ENCODE assay signal across 9 cellular contexts in the genomic region with DNA sequence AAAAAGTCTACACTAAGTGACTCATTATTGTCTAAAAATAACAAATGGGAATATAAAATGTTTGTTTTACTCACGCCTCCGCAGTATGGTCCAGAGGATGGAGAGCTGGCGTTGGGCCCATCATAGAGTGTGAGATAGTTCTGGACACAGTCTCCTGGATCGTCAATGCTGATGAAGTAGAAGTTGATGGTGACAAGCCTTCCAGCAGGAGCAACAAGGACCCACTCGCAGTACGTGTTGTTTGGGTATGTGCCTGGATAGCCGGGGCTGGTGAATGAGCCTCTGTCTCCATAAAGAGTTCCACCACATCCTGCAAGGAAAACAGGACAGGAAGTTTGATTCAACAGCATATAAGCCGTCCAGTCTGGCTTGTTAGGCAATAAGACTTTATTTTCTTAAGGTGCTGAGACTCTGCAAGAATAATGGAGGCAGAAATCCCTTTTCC. TPM values are rescaled to one million over a fixed set of nuclear protein-coding genes. Genes with fewer than 3 reads are reported as not detected.
A peak's percentile ranks its signal among the peaks of the same experiment; 100 is the strongest.
DNase-seq lines count a peak whose midpoint lies in the region; ATAC-seq and TF ChIP-seq lines count a peak whose summit lies in the region.
"Had no signal": no experiment of that assay in that cellular context is flagged by ENCODE, and none has a peak within 500 bp of the region (broad histone marks: within the 10 kb centered on the region; RNA-seq: fewer than 3 reads in every experiment).

No MANE protein-coding gene starts in this region.

- dilution Hi-C loops in mammary epithelial cell (cut with HindIII; ENCODE audit: low sequenced_read_pairs), result no loop called here

- H3K27ac ChIP-seq in breast epithelium, result no peak overlapping the region
- no peak overlapping the region for H3K27ac ChIP-seq in mammary epithelial cell (ENCODE audit: insufficient read depth, low read depth, low read length)
- peak overlapping the region; percentile 41 to 47 for H3K27ac ChIP-seq in uterus

- H3K36me3 ChIP-seq in breast epithelium (no peaks in the 10 kb centered on the region), mammary epithelial cell (ENCODE audit: insufficient read depth, low read length) (no peaks in the 10 kb centered on the region), uterus (no peaks in the 10 kb centered on the region)

- no peaks in the 10 kb centered on the region for H3K4me1 ChIP-seq in breast epithelium
- peaks cover 14% of the 10 kb centered on the region for H3K4me1 ChIP-seq in mammary epithelial cell (ENCODE audit: insufficient read depth, low read length)
- H3K4me1 ChIP-seq in uterus, result no peaks in the 10 kb centered on the region

- TF ChIP-seq CTCF in MCF 10A (IDR thresholded peaks at IDR 0.05; ENCODE audit: unreplicated experiment) (no peak), breast epithelium (IDR thresholded peaks at IDR 0.05) (no peak), mammary epithelial cell (conservative IDR thresholded peaks at IDR 0.05 in 1 of 2, IDR thresholded peaks at IDR 0.05 in 1 of 2; ENCODE audit: extremely low read depth in 1 of 2, insufficient read depth in 1 of 2, low read depth in 1 of 2, low read length in 2 of 2) (no peak), uterus (IDR thresholded peaks at IDR 0.05) (no peak)

- H3K4me3 ChIP-seq in breast epithelium, result no peak overlapping the region
- no peak overlapping the region for H3K4me3 ChIP-seq in mammary epithelial cell (replicated peaks in 1 of 3; ENCODE audit: insufficient read depth in 1 of 3, low read depth in 2 of 3, low read length in 3 of 3)
- no peak overlapping the region for H3K4me3 ChIP-seq in uterus

- H3K27me3 Mint-ChIP-seq in MCF 10A (ENCODE audit: insufficient read depth, unreplicated experiment), result no peaks in the 10 kb centered on the region
- no peaks in the 10 kb centered on the region for H3K27me3 Mint-ChIP-seq in naive thymus-derived CD8-positive, alpha-beta T cell

- intact Hi-C loops in MCF 10A (cut with micrococcal nuclease) (loop anchor here (1.0 to 5.0 kb wide), 3 partner anchors 429 to 769 kb away; no protein-coding TSS in a partner anchor), breast epithelium (cut with DNase I; ENCODE audit: low total_unique reads) (no loop called here), mammary epithelial cell (cut with micrococcal nuclease) (loop anchor here (1.0 to 5.0 kb wide), 3 partner anchors 420 to 604 kb away; no protein-coding TSS in a partner anchor), uterus (cut with DNase I; ENCODE audit: low total_unique reads) (no loop called here)

- no peak for ATAC-seq in naive thymus-derived CD8-positive, alpha-beta T cell
- ATAC-seq in HG03457 (IDR thresholded peaks at IDR 0.05; ENCODE audit: unreplicated experiment), result no peak

- peaks cover 23% of the 10 kb centered on the region for H3K4me1 Mint-ChIP-seq in MCF 10A (ENCODE audit: insufficient read depth, unreplicated experiment)
- H3K4me1 Mint-ChIP-seq in naive thymus-derived CD8-positive, alpha-beta T cell, result peaks cover 2 to 6% (median 6%) of the 10 kb centered on the region in 4 donors

- H3K27ac Mint-ChIP-seq in MCF 10A (ENCODE audit: low read depth, unreplicated experiment), result no peak overlapping the region
- H3K27ac Mint-ChIP-seq in naive thymus-derived CD8-positive, alpha-beta T cell, result peak overlapping the region in 1 of 10 donors; percentile 37

- no peak for TF ChIP-seq POLR2A in breast epithelium (IDR thresholded peaks at IDR 0.05)
- no peak for TF ChIP-seq POLR2A in uterus (IDR thresholded peaks at IDR 0.05)

- H2AFZ ChIP-seq in mammary epithelial cell (ENCODE audit: low read depth, low read length), result peak overlapping the region; percentile 61

- no peaks in the 10 kb centered on the region for H3K9me3 Mint-ChIP-seq in MCF 10A (ENCODE audit: unreplicated experiment)
- no peaks in the 10 kb centered on the region for H3K9me3 Mint-ChIP-seq in naive thymus-derived CD8-positive, alpha-beta T cell

- DNase-seq in MCF 10A (ENCODE audit: unreplicated experiment), result peak; percentile 88
- no peak for DNase-seq in breast epithelium (ENCODE audit: low spot score in 2 of 2)
- peak; percentile 43 for DNase-seq in mammary epithelial cell
- peak; percentile 36 for DNase-seq in hepatic stellate cell (ENCODE audit: low spot score)
- DNase-seq in uterus, result peak; percentile 50 to 57
- DNase-seq in naive thymus-derived CD8-positive, alpha-beta T cell, result no peak
- no peak for DNase-seq in NCI-H1092 (lab: John Stamatoyannopoulos, UW)
- DNase-seq: 8988T had no signal

- H3K9me3 ChIP-seq in breast epithelium, result no peaks in the 10 kb centered on the region
- no peaks in the 10 kb centered on the region for H3K9me3 ChIP-seq in mammary epithelial cell (replicated peaks; ENCODE audit: insufficient read depth, low read length)
- H3K9me3 ChIP-seq in uterus, result no peaks in the 10 kb centered on the region

- H3K27me3 ChIP-seq in breast epithelium, result no peaks in the 10 kb centered on the region
- no peaks in the 10 kb centered on the region for H3K27me3 ChIP-seq in mammary epithelial cell (ENCODE audit: insufficient read depth, low read length)
- no peaks in the 10 kb centered on the region for H3K27me3 ChIP-seq in uterus

- in situ Hi-C loops in mammary epithelial cell (cut with MboI; ENCODE audit: low sequenced_read_pairs in 2 of 2), result loop anchor here (25.0 kb wide), 1 partner anchor 609 kb away; no protein-coding TSS in a partner anchor

- H3K4me2 ChIP-seq in mammary epithelial cell (ENCODE audit: insufficient read depth, low read depth, low read length), result no peak overlapping the region

- no peak overlapping the region for H3K9ac ChIP-seq in mammary epithelial cell (ENCODE audit: insufficient read depth, low read length)

- no peak overlapping the region for H3K4me3 Mint-ChIP-seq in MCF 10A (ENCODE audit: unreplicated experiment)
- no peak overlapping the region for H3K4me3 Mint-ChIP-seq in naive thymus-derived CD8-positive, alpha-beta T cell

- no peaks in the 10 kb centered on the region for H3K79me2 ChIP-seq in mammary epithelial cell (ENCODE audit: insufficient read depth, low read length)

- POLR2A ChIA-PET in MCF 10A (lab: Yijun Ruan, JAX), result interaction anchor here (0.7 to 1.4 kb wide), 2 partner anchors 11 to 425 kb away, joined by 3 to 6 read pairs; partner anchors contain the start of gene RSU1
- POLR2A ChIA-PET in naive thymus-derived CD8-positive, alpha-beta T cell (lab: Charles Lee), result interaction anchor here (0.6 kb wide), 1 partner anchor 285 kb away, joined by 3 read pairs; no protein-coding TSS in a partner anchor

- WGBS in mammary epithelial cell (ENCODE audit: low coverage, missing lambda C conversion rate), result 82% methylated on average over 8 of the region's 8 CpGs

- BruUV-seq in MCF 10A (replicated peaks; lab: Mats Ljungman, UMichigan) (no TSS peak), mammary epithelial cell (replicated peaks; lab: Mats Ljungman, UMichigan) (no TSS peak)

- CTCF ChIA-PET in MCF 10A (lab: Yijun Ruan, JAX) (interaction anchor here (0.6 to 3.7 kb wide), 29 partner anchors 9 to 1422 kb away, joined by 3 to 42 read pairs (median 4); partner anchors contain the start of genes RSU1 and TRDMT1), mammary epithelial cell (lab: Charles Lee; ENCODE audit: low non-redundant PET) (no interaction called here)

- no peaks in the 10 kb centered on the region for H4K20me1 ChIP-seq in mammary epithelial cell (ENCODE audit: insufficient read depth, low read length)

- no peaks in the 10 kb centered on the region for H3K36me3 Mint-ChIP-seq in MCF 10A (ENCODE audit: insufficient read depth, unreplicated experiment)
- H3K36me3 Mint-ChIP-seq in naive thymus-derived CD8-positive, alpha-beta T cell, result peaks cover 0 to 10% (median 3%) of the 10 kb centered on the region in 3 donors

RNA-seq across cellular contexts. Expression of gene RSU1, which starts 11.5 kb away (rescaled TPM):
- total RNA-seq in MCF 10A (2022) (50.5 and 54.4 TPM in 2 replicates), breast epithelium (10 to 100 TPM; 60.9 to 74.1 (median 63.6) TPM), mammary epithelial cell (10 to 100 TPM; 76.5 to 89.7 TPM), uterus (10 to 100 TPM; 40.5 to 95.4 (median 65.2) TPM)
- 109 TPM for polyA plus RNA-seq in mammary epithelial cell
- 55.5 TPM for polyA minus RNA-seq in mammary epithelial cell
- 10 to 100 TPM; 57.8 to 64.6 TPM for total RNA-seq in naive thymus-derived CD8-positive, alpha-beta T cell
- polyA plus RNA-seq in naive thymus-derived CD8-positive, alpha-beta T cell, result 100 to 1,000 TPM; 127 to 149 (median 138) TPM

Comparison
In these comparisons a context has a peak if more than half of its experiments do, and no peak if none do; other contexts are left out.
1. DNase-seq: peak in MCF 10A (single experiment), mammary epithelial cell (single experiment), hepatic stellate cell (single experiment) and uterus (2 of 2); none in breast epithelium (0 of 2), naive thymus-derived CD8-positive, alpha-beta T cell (0 of 10) and NCI-H1092 (single experiment).
2. intact Hi-C loops: an anchor here in MCF 10A (1.0 to 5.0 kb wide) and mammary epithelial cell (1.0 to 5.0 kb wide); none called in breast epithelium and uterus.
3. H3K27ac ChIP-seq: peak in uterus (2 of 2); none in breast epithelium (0 of 2) and mammary epithelial cell (single experiment).